In genomic region chr19:38375098-38375493, GRCh38 we compare ENCODE assay signal across 1 cellular context.
TF ChIP-seq lines count a peak whose summit lies in the region.

No MANE protein-coding gene starts in this region.

TF ChIP-seq in GM23338, 12 proteins besides CTCF, POLR2A, EP300 and RAD21:
- no peak for TF ChIP-seq ZNF462 (CRISPR knock-in tag; IDR thresholded peaks at IDR 0.05)
- no peak for TF ChIP-seq REST (IDR thresholded peaks at IDR 0.05; ENCODE audit: unreplicated experiment)
- no peak for TF ChIP-seq ETS1 (IDR thresholded peaks at IDR 0.05)
- no peak for TF ChIP-seq JUNB (IDR thresholded peaks at IDR 0.05; ENCODE audit: unreplicated experiment)
- TF ChIP-seq EZH2phosphoT487 (IDR thresholded peaks at IDR 0.05; ENCODE audit: unreplicated experiment), result no peak
- TF ChIP-seq NANOG (IDR thresholded peaks at IDR 0.05; ENCODE audit: borderline replicate concordance), result no peak
- TF ChIP-seq STAT1 (IDR thresholded peaks at IDR 0.05; ENCODE audit: unreplicated experiment), result no peak
- no peak for TF ChIP-seq CREB1 (CRISPR knock-in tag; IDR thresholded peaks at IDR 0.05; ENCODE audit: low read depth)
- no peak for TF ChIP-seq ZNF331 (CRISPR knock-in tag; IDR thresholded peaks at IDR 0.05; ENCODE audit: low read depth)
